ENCODE assay signal across 27 cellular contexts in genomic region chr6:10945845-10946244, GRCh38.
"Had no signal": no experiment of that assay in that cellular context is flagged by ENCODE, and none has a peak within 500 bp of the region (broad histone marks: within the 10 kb centered on the region; RNA-seq: fewer than 3 reads in every experiment).

No MANE protein-coding gene starts in this region.

- H3K4me1 ChIP-seq: stomach, suprapubic skin, testis, thyroid gland, tibial artery, tibial nerve, transverse colon, upper lobe of left lung, upper lobe of right lung, uterus, vagina had no signal

- DNase-seq: stimulated activated CD4-positive, alpha-beta T cell treated with anti-CD3 and anti-CD28 coated beads, Interleukin-2, amount 100 ng/mL, for 48 hours; stimulated activated CD4-positive, alpha-beta T cell treated with anti-CD3 and anti-CD28 coated beads, Interleukin-4, amount 100 ng/mL, for 1 hour; stimulated activated CD4-positive, alpha-beta T cell treated with anti-CD3 and anti-CD28 coated beads, Interleukin-4, amount 100 ng/mL, for 24 hours; stimulated activated CD4-positive, alpha-beta T cell treated with anti-CD3 and anti-CD28 coated beads, Interleukin-4, amount 100 ng/mL, for 4 hours; stimulated activated CD8-positive, alpha-beta memory T cell treated with anti-CD3 and anti-CD28 coated beads, Interleukin-4, amount 100 ng/mL, for 48 hours; stimulated activated naive B cell treated with anti-CD40 and anti-IgM and Interleukin-4, amounts not matched to agents 10 μg/mL and 1 μg/mL and 100 μg/mL, for 72 hours; stimulated activated naive CD4-positive, alpha-beta T cell; stimulated activated naive CD4-positive, alpha-beta T cell treated with Interleukin-2 at 50 U/mL for 16 hours; stimulated activated naive CD8-positive, alpha-beta T cell treated with anti-CD3 and anti-CD28 coated beads, Interleukin-15, amount 100 ng/mL, for 72 hours; stimulated activated naive CD8-positive, alpha-beta T cell treated with anti-CD3 and anti-CD28 coated beads, Interleukin-15, Interleukin-2, amounts not matched to agents 100 U/mL and 50 U/mL, for 24 hours; stomach; substantia nigra; testis; thyroid gland; tibial artery; transverse colon; trophoblast cell; upper lobe of left lung; upper lobe of right lung; uterus had no signal

- H3K36me3 ChIP-seq: stomach, suprapubic skin, thoracic aorta, thyroid gland, tibial artery, tibial nerve, transverse colon, upper lobe of left lung, upper lobe of right lung, uterus, vagina had no signal

- H3K27me3 ChIP-seq: stomach, suprapubic skin, testis, thyroid gland, tibial artery, tibial nerve, transverse colon, upper lobe of left lung, upper lobe of right lung, uterus, vagina had no signal

- ATAC-seq: stimulated activated effector memory CD8-positive, alpha-beta T cell treated with anti-CD3 and anti-CD28 coated beads, Interleukin-12 subunit alpha, Interleukin-12 subunit beta, amount 100 ng/mL, for 72 hours; stimulated activated memory B cell treated with anti-CD40 and anti-IgM and Interleukin-4, amounts not matched to agents 10 μg/mL and 1 μg/mL and 100 μg/mL, for 72 hours; stimulated activated naive B cell treated with anti-CD40 and anti-IgM and Interleukin-4, amounts not matched to agents 10 μg/mL and 1 μg/mL and 100 μg/mL, for 72 hours; stimulated activated naive CD8-positive, alpha-beta T cell treated with anti-CD3 and anti-CD28 coated beads, Interleukin-15, amount 100 ng/mL, for 72 hours; stimulated activated naive CD8-positive, alpha-beta T cell treated with anti-CD3 and anti-CD28 coated beads, Interleukin-15, Interleukin-2, amounts not matched to agents 100 U/mL and 50 U/mL, for 24 hours; upper lobe of right lung had no signal

- FAIRE-seq: urothelium cell line had no signal

- H3K27ac ChIP-seq: stomach, suprapubic skin, testis, thoracic aorta, thyroid gland, tibial artery, tibial nerve, transverse colon, upper lobe of left lung, upper lobe of right lung, uterus, vagina had no signal

- H3K9me3 ChIP-seq: stomach, suprapubic skin, testis, thyroid gland, tibial nerve, transverse colon, upper lobe of left lung, upper lobe of right lung, uterus, vagina had no signal

- H3K4me3 ChIP-seq: stomach, suprapubic skin, testis, thoracic aorta, thyroid gland, tibial artery, tibial nerve, transverse colon, upper lobe of left lung, upper lobe of right lung, uterus, vagina had no signal
